Comparison of ENCODE assay signal across 9 cellular contexts in the genomic region with DNA sequence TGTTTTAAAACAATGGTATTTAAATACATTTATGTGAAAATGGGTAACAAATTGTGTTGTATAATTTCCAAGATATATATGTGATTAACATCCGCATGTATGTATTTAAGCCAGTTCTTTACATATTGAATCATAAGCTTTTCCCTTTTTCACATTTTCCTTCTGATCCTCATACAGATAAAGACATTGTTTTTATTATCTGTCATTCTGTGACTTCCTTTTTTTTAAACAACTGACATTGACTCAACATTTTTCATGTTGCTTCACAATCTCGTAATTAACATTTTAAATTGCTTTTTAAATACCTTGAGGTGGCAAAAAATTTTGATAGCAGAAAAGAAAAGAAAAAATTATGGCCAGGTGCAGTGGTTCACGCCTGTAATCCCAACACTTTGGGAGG. TPM values are rescaled to one million over a fixed set of nuclear protein-coding genes. Genes with fewer than 3 reads are reported as not detected.
DNase-seq lines count a peak whose midpoint lies in the region; ATAC-seq and TF ChIP-seq lines count a peak whose summit lies in the region.
"Had no signal": no experiment of that assay in that cellular context is flagged by ENCODE, and none has a peak within 500 bp of the region (broad histone marks: within the 10 kb centered on the region; RNA-seq: fewer than 3 reads in every experiment).

No MANE protein-coding gene starts in this region.

- H3K4me2 ChIP-seq in H9 (ENCODE audit: insufficient read depth, insufficient read length, low read length) = no peak overlapping the region
- peak overlapping the region; percentile 85 for H3K4me2 ChIP-seq in PC-3 (ENCODE audit: low read length)

- H3K79me1 ChIP-seq in H9 (ENCODE audit: insufficient read depth, low read depth, low read length, poor library complexity, severe bottlenecking) = no peaks in the 10 kb centered on the region

- no peaks in the 10 kb centered on the region for H3K23me2 ChIP-seq in H9 (ENCODE audit: insufficient read length, low read depth, low read length, poor library complexity, severe bottlenecking)

- peak overlapping the region; percentile 95 for H3K4me3 ChIP-seq in PC-3 (ENCODE audit: low read length)
- H3K4me3 ChIP-seq in epithelial cell of esophagus (ENCODE audit: low read length) = peak overlapping the region; percentile 73
- H3K4me3 ChIP-seq in psoas muscle = peak overlapping the region; percentile 86

- H2AK5ac ChIP-seq in H9 (ENCODE audit: insufficient read length, low read length) = no peak overlapping the region

- no peak overlapping the region for H2BK20ac ChIP-seq in H9 (ENCODE audit: low read depth, low read length, poor library complexity, severe bottlenecking)

- H3K14ac ChIP-seq in H9 (ENCODE audit: insufficient read depth, low read length) = no peak overlapping the region

- H3K4me3 Mint-ChIP-seq in H9 = peak overlapping the region; percentile 28 to 71

- no peaks in the 10 kb centered on the region for H3K9me3 Mint-ChIP-seq in H9

- H3K9ac ChIP-seq in H9 (ENCODE audit: extremely low read depth, insufficient read length, low read length) (no peak overlapping the region), PC-3 (ENCODE audit: low read length) (peak overlapping the region; percentile 85; the same call in 1 of the 2 replicates)

- H3K27me3 ChIP-seq in H9 (ENCODE audit: insufficient read depth, low read length) = no peaks in the 10 kb centered on the region
- H3K27me3 ChIP-seq in PC-3 (ENCODE audit: low read length) = no peaks in the 10 kb centered on the region
- H3K27me3 ChIP-seq in psoas muscle (ENCODE audit: insufficient read depth in 3 of 3, low read length in 2 of 3) = no peaks in the 10 kb centered on the region

- H3K9me2 ChIP-seq in PC-3 (replicated peaks; ENCODE audit: low read length) = no peaks in the 10 kb centered on the region

- H3K36me3 ChIP-seq in PC-3 (ENCODE audit: low read depth, low read length) = peaks cover 2% of the 10 kb centered on the region; the same call in 1 of the 2 replicates
- peaks cover 0 to 19% of the 10 kb centered on the region in 2 donors for H3K36me3 ChIP-seq in psoas muscle (ENCODE audit: insufficient read depth in 1 of 2, low read depth in 1 of 2)

- intact Hi-C loops in PC-3 (cut with micrococcal nuclease) (loop anchor here (5.0 kb wide), 2 partner anchors 149 to 329 kb away; a partner anchor contains a TSS), psoas muscle (cut with DNase I) (loop anchor here in 1 of 2 donors (5.0 kb wide), 1 partner anchor 56 kb away; a partner anchor contains a TSS)

- H3K4ac ChIP-seq in H9 (ENCODE audit: low read depth, low read length) = no peak overlapping the region

- H3K4me1 ChIP-seq in H9 (ENCODE audit: insufficient read depth, low read length) (no peaks in the 10 kb centered on the region), PC-3 (ENCODE audit: insufficient read depth, low read length) (peaks cover 7% of the 10 kb centered on the region), psoas muscle (peaks cover 4% of the 10 kb centered on the region)

- no peak overlapping the region for H2BK120ac ChIP-seq in H9 (ENCODE audit: low read depth, low read length, poor library complexity, severe bottlenecking)

- POLR2A ChIA-PET in PC-3 (lab: Charles Lee; ENCODE audit: unreplicated experiment) = no interaction called here

- H4K5ac ChIP-seq in H9 (ENCODE audit: insufficient read length, low read depth, low read length) = no peak overlapping the region

- no peak overlapping the region for H2AFZ ChIP-seq in H9 (ENCODE audit: low read length)
- no peak overlapping the region for H2AFZ ChIP-seq in PC-3 (ENCODE audit: low read length)

- H3F3A ChIP-seq in PC-3 (ENCODE audit: low read length, unreplicated experiment) = no peaks in the 10 kb centered on the region

- no peak for DNase-seq in H9
- no peak for DNase-seq in PC-3
- DNase-seq in epithelial cell of esophagus (ENCODE audit: low read depth) = no peak
- no peak for DNase-seq in psoas muscle
- no peak for DNase-seq in DMS79 (lab: John Stamatoyannopoulos, UW)
- no peak for DNase-seq in COLO668 (lab: John Stamatoyannopoulos, UW; ENCODE audit: unreplicated experiment)
- DNase-seq in Kasumi-1 (lab: John Stamatoyannopoulos, UW) = no peak
- no peak for DNase-seq in NCI-H82 treated with DMSO at 0.1 percent for 48 hours (lab: John Stamatoyannopoulos, UW; ENCODE audit: unreplicated experiment)

- no peak overlapping the region for H3K23ac ChIP-seq in H9 (ENCODE audit: insufficient read length, low read depth, low read length)

- H3K9me3 ChIP-seq in H9 (ENCODE audit: control insufficient read depth, low read depth, low read length) (no peaks in the 10 kb centered on the region), PC-3 (ENCODE audit: low read length) (no peaks in the 10 kb centered on the region), psoas muscle (no peaks in the 10 kb centered on the region)

- H3K27me3 Mint-ChIP-seq in H9 (ENCODE audit: low read depth) = peaks cover 10% of the 10 kb centered on the region

- H2BK12ac ChIP-seq in H9 (ENCODE audit: insufficient read length, low read depth, low read length) = no peak overlapping the region

- H2BK5ac ChIP-seq in H9 (ENCODE audit: insufficient read length, low read length) = no peak overlapping the region

- no CpG with 5 or more reads among the region's 3 CpGs for WGBS in H9 (ENCODE audit: extremely low coverage, insufficient read length, low lambda C conversion rate)
- WGBS in psoas muscle, 3 donors = 83 to 91% (median 89%) methylated on average over 3 of the region's 3 CpGs

- H3K79me2 ChIP-seq in H9 (ENCODE audit: insufficient read depth, low read length) = no peaks in the 10 kb centered on the region; the same call in 1 of the 2 replicates
- H3K79me2 ChIP-seq in PC-3 (ENCODE audit: low read length) = peaks cover 36% of the 10 kb centered on the region

- H3K56ac ChIP-seq in H9 (ENCODE audit: insufficient read length, low read depth, low read length) = no peak overlapping the region

- no peak overlapping the region for H2BK15ac ChIP-seq in H9 (ENCODE audit: low read depth, low read length)

- H4K8ac ChIP-seq in H9 (replicated peaks; ENCODE audit: insufficient read length, low read depth, low read length) = no peak overlapping the region

- H3K18ac ChIP-seq in H9 (ENCODE audit: insufficient read length, low read depth, low read length) = no peak overlapping the region

- H3K4me1 Mint-ChIP-seq in H9 = peaks cover 5 to 6% of the 10 kb centered on the region in 2 experiments

- H3K27ac ChIP-seq in H9 (ENCODE audit: insufficient read length, low read depth, low read length) (no peak overlapping the region), PC-3 (ENCODE audit: low read length) (no peak overlapping the region), psoas muscle (peak overlapping the region; percentile 96)

- BruUV-seq in PC-3 (replicated peaks; lab: Mats Ljungman, UMichigan) = no TSS peak

- H4K20me1 ChIP-seq in H9 (ENCODE audit: control insufficient read depth, insufficient read depth, insufficient read length) (no peaks in the 10 kb centered on the region), PC-3 (ENCODE audit: low read length) (peaks cover 5% of the 10 kb centered on the region; the same call in 1 of the 2 replicates)

- H4K91ac ChIP-seq in H9 (ENCODE audit: insufficient read length, low read depth, low read length) = no peak overlapping the region

- H3T11ph ChIP-seq in H9 (ENCODE audit: low read length) = no peak overlapping the region

- ATAC-seq in PC-3 = no peak
- no peak for ATAC-seq in psoas muscle

- CTCF ChIA-PET in PC-3 (lab: Charles Lee) = interaction anchor here (0.9 kb wide), 1 partner anchor 150 kb away, joined by 4 read pairs; no protein-coding TSS in a partner anchor

- TF ChIP-seq CTCF in H9 (conservative IDR thresholded peaks at IDR 0.05) (no peak), PC-3 (conservative IDR thresholded peaks at IDR 0.05; ENCODE audit: low read depth, low read length) (no peak), epithelial cell of esophagus (IDR thresholded peaks at IDR 0.05; ENCODE audit: insufficient read depth, low read depth, low read length, missing control alignments) (no peak), psoas muscle (IDR thresholded peaks at IDR 0.05) (no peak)

- peaks cover 2 to 9% (median 4%) of the 10 kb centered on the region in 3 experiments; a peak in 5 of 7 replicates for H3K36me3 Mint-ChIP-seq in H9 (ENCODE audit: insufficient read depth in 1 of 3, low read depth in 3 of 3)

- H3K27ac Mint-ChIP-seq in H9 = no peak overlapping the region

RNA-seq across cellular contexts. Expression of a gene that starts 1.4 kb away (rescaled TPM):
- 29.4 and 34.1 TPM in 2 replicates for total RNA-seq in H9 (2021)
- total RNA-seq in PC-3 (2014; rRNA removed) = 14.8 and 17.2 TPM in 2 replicates
- 10 to 100 TPM; 13.6 to 22.3 (median 17.7) TPM for total RNA-seq in psoas muscle
- polyA plus RNA-seq in psoas muscle = 10 to 100 TPM; 12.7 to 21.1 (median 16.5) TPM

RNA-seq across cellular contexts. Expression of a gene that starts 35.2 kb away (rescaled TPM):
- total RNA-seq in H9 (2021) (0.11 and 0.13 TPM in 2 replicates), PC-3 (2014; rRNA removed) (0.63 TPM in 1 of 2 replicates, not detected in the other), psoas muscle (under 1 TPM in 1 of 4 donors, not detected in 3; 0.32 TPM)
- under 1 TPM in 1 of 3 donors, not detected in 2; 0.09 TPM for polyA plus RNA-seq in psoas muscle
- total RNA-seq: left lobe of liver had no signal

RNA-seq across cellular contexts. Expression of a gene that starts 55.8 kb away (rescaled TPM):
- total RNA-seq in H9 (2021) (60.0 and 60.1 TPM in 2 replicates), PC-3 (2014; rRNA removed) (20.2 and 21.9 TPM in 2 replicates), psoas muscle (10 to 100 TPM; 13.3 to 19.6 (median 16.5) TPM)
- 10 to 100 TPM; 14.2 to 28.9 (median 19.2) TPM for polyA plus RNA-seq in psoas muscle
